In genomic region chr5:150774145-150774544, GRCh38 we compare ENCODE assay signal across 17 cellular contexts. TPM values are rescaled to one million over a fixed set of nuclear protein-coding genes. Genes with fewer than 3 reads are reported as not detected.
DNase-seq lines count a peak whose midpoint lies in the region; ATAC-seq, FAIRE-seq and TF ChIP-seq lines count a peak whose summit lies in the region.
"Had no signal": no experiment of that assay in that cellular context is flagged by ENCODE, and none has a peak within 500 bp of the region (broad histone marks: within the 10 kb centered on the region; RNA-seq: fewer than 3 reads in every experiment).

No MANE protein-coding gene starts in this region.

- TF ChIP-seq RAD21 in K562 (CRISPR knock-in tag; conservative IDR thresholded peaks at IDR 0.05 in 1 of 2, IDR thresholded peaks at IDR 0.05 in 1 of 2), result peak; percentile 17 to 20; a peak in 2 of 4 replicates

- no peaks in the 10 kb centered on the region for H3K27me3 ChIP-seq in K562 (ENCODE audit: control insufficient read depth in 2 of 2, insufficient read depth in 2 of 2, low read length in 2 of 2)
- H3K27me3 ChIP-seq: hepatocyte, sigmoid colon, upper lobe of right lung had no signal

- POLR2A ChIA-PET in K562 (lab: Yijun Ruan, JAX), result interaction anchor here (0.7 to 1.6 kb wide), 5 partner anchors 8 to 74 kb away, joined by 3 to 9 read pairs (median 4); partner anchors contain the start of genes DCTN4 and RBM22

- 0% methylated on average over 1 of the region's 1 CpG for WGBS in K562 (ENCODE audit: insufficient coverage, low coverage, missing lambda C conversion rate)

- CTCF ChIA-PET in K562 (lab: Yijun Ruan, JAX; ENCODE audit: low intra/inter-chr PET ratio), result no interaction called here

- H3K4me2 ChIP-seq in K562 (ENCODE audit: insufficient read depth, low read length), result peak overlapping the region; percentile 35; the same call in 1 of the 2 replicates
- H3K4me2 ChIP-seq: hepatocyte had no signal

- no TSS peak for BruUV-seq in K562 (replicated peaks; lab: Mats Ljungman, UMichigan)

- peak; percentile 61 for ATAC-seq in K562
- ATAC-seq in GM21515 (IDR thresholded peaks at IDR 0.05; ENCODE audit: unreplicated experiment), result no peak
- ATAC-seq: activated CD4-positive, alpha-beta T cell treated with anti-CD3 and anti-CD28 coated beads for 36 hours; GM12878; upper lobe of right lung had no signal

- H3K4me1 ChIP-seq in K562 (replicated peaks in 1 of 2; ENCODE audit: control insufficient read depth in 2 of 2, insufficient read depth in 2 of 2, low read length in 2 of 2), result peaks cover 28 to 40% of the 10 kb centered on the region in 2 experiments

- H3K36me3 ChIP-seq in K562 (ENCODE audit: control insufficient read depth, insufficient read depth, low read length), result no peaks in the 10 kb centered on the region
- H3K36me3 ChIP-seq: sigmoid colon, upper lobe of right lung had no signal

- no peak overlapping the region for H3K4me3 ChIP-seq in K562
- H3K4me3 ChIP-seq: GM12878, hepatocyte, sigmoid colon, upper lobe of right lung had no signal

- intact Hi-C loops in K562 (cut with micrococcal nuclease), result loop anchor here (10.0 kb wide), 1 partner anchor 319 kb away; no protein-coding TSS in a partner anchor

- H3K9me3 ChIP-seq in K562 (replicated peaks; ENCODE audit: control insufficient read depth, insufficient read depth, low read depth, low read length), result no peaks in the 10 kb centered on the region
- H3K9me3 ChIP-seq: Caco-2, sigmoid colon, upper lobe of right lung had no signal

- FAIRE-seq in K562 (lab: Jason Lieb, UNC) (peak; percentile 72), D721Med (lab: Jason Lieb, UNC) (no peak)
- FAIRE-seq: GM12878 had no signal

- peak; percentile 83 for TF ChIP-seq EP300 in K562 (IDR thresholded peaks at IDR 0.05; ENCODE audit: low read length)

- no peaks in the 10 kb centered on the region for H3K9me1 ChIP-seq in K562 (ENCODE audit: control insufficient read depth, insufficient read depth, low read length)

- peak overlapping the region; percentile 5; the same call in 1 of the 3 replicates for H3K27ac ChIP-seq in K562 (ENCODE audit: extremely low read depth, low read depth, low read length)
- H3K27ac ChIP-seq: hepatocyte, sigmoid colon, upper lobe of right lung had no signal

- peak; percentile 90 for DNase-seq in Daoy (ENCODE audit: low read depth)
- peak; percentile 67 for DNase-seq in MV-4-11 (lab: John Stamatoyannopoulos, UW)
- DNase-seq in K562 (ENCODE audit: extremely low read depth in 1 of 4, low spot score in 3 of 4), result peak; percentile 29 to 72 (median 48)
- DNase-seq in kidney tubule cell (ENCODE audit: low spot score), result peak; percentile 88
- DNase-seq in GM20000 (ENCODE audit: low spot score), result no peak
- no peak for DNase-seq in D721Med (ENCODE audit: insufficient read length, low spot score)
- no peak for DNase-seq in HK-2 (ENCODE audit: unreplicated experiment)
- DNase-seq: activated CD4-positive, alpha-beta T cell treated with anti-CD3 and anti-CD28 coated beads for 36 hours; activated effector memory CD4-positive, alpha-beta T cell treated with anti-CD3 and anti-CD28 coated beads, Interleukin-2, amount 50 U/mL, for 16 hours; Caco-2; cortex of kidney; NCI-H187; sigmoid colon; upper lobe of right lung had no signal

- no peak overlapping the region for H2AFZ ChIP-seq in K562 (ENCODE audit: low read depth, low read length)
- H2AFZ ChIP-seq: hepatocyte had no signal

- no peak overlapping the region for H3K9ac ChIP-seq in K562 (ENCODE audit: insufficient read depth in 1 of 2, low read depth in 2 of 2, low read length in 2 of 2)

- TF ChIP-seq CTCF in K562 (IDR thresholded peaks at IDR 0.05 in 2 of 3, conservative IDR thresholded peaks at IDR 0.05 in 1 of 3; ENCODE audit: insufficient read depth in 2 of 3, low read depth in 1 of 3, low read length in 3 of 3) (no peak), GM20000 (IDR thresholded peaks at IDR 0.05; ENCODE audit: extremely low read depth, missing control alignments) (no peak), D721Med (IDR thresholded peaks at IDR 0.05; ENCODE audit: insufficient read depth, missing control alignments) (no peak)

- H4K20me1 ChIP-seq in K562 (replicated peaks; ENCODE audit: control insufficient read depth, insufficient read depth, low read length), result no peaks in the 10 kb centered on the region

- in situ Hi-C loops in K562 (cut with MboI), result no loop called here

- TF ChIP-seq POLR2A in K562 (conservative IDR thresholded peaks at IDR 0.05), result no peak

- H3K79me2 ChIP-seq in K562 (ENCODE audit: control insufficient read depth, insufficient read depth, low read length), result peaks cover 5% of the 10 kb centered on the region; the same call in 1 of the 3 replicates

TF ChIP-seq in K562, 482 proteins besides CTCF, POLR2A, EP300 and RAD21 (continues in another document):
- TF ChIP-seq SMARCA4 (IDR thresholded peaks at IDR 0.05) (peak; percentile 93), GATAD2B (IDR thresholded peaks at IDR 0.05; ENCODE audit: borderline replicate concordance) (peak; percentile 82), FOSL1 (tag; conservative IDR thresholded peaks at IDR 0.05) (peak; percentile 92), PRDM10 (IDR thresholded peaks at IDR 0.05; ENCODE audit: partially characterized antibody) (peak; percentile 62)

RNA-seq across cellular contexts. Expression of gene SMIM3, which starts 4.4 kb away (rescaled TPM):
- total RNA-seq in Daoy (2014; rRNA removed; shearing (Covaris generic)), result 41.9 and 47.1 TPM in 2 replicates
- total RNA-seq in K562 (2011; cell fraction: chromatin; rRNA removed; ENCODE audit: low replicate concordance), result 5.3 and 6.3 TPM in 2 replicates
- total RNA-seq in K562 (2011; cell fraction: nucleolus; rRNA removed), result 3.0 and 4.2 TPM in 2 replicates
- 5.6 and 6.4 TPM in 2 replicates for total RNA-seq in K562 (2011; cell fraction: nucleoplasm; rRNA removed)
- total RNA-seq in K562 (2014; rRNA removed) (13.6 and 20.2 TPM in 2 replicates), K562 (2014; rRNA removed; fragmentation: Illumina TruSeq; extraction: Trizol) (14.6 and 15.8 TPM in 2 replicates), K562 (2015; rRNA removed; fragmentation: Illumina TruSeq; extraction: Trizol) (27.7 and 28.5 TPM in 2 replicates), K562 (2021) (13.0 and 13.7 TPM in 2 replicates)
- polyA plus RNA-seq in K562 (2011; rRNA removed) (13.9 and 29.5 TPM in 2 replicates), K562 (2014; fragmentation: Illumina TruSeq; extraction: Trizol) (18.8 and 19.7 TPM in 2 replicates), K562 (2014; fragmentation: Nextera tagmentation; extraction: Ambion mirVana) (1 to 10 TPM; 4.1 to 6.7 TPM), K562 (2014; rRNA removed) (12.8 and 13.5 TPM in 2 replicates)
- polyA plus RNA-seq in K562 (2011; cell fraction: cytosol; rRNA removed), result 13.9 and 39.1 TPM in 2 replicates
- polyA plus RNA-seq in K562 (2011; cell fraction: nucleus; rRNA removed), result 7.9 and 20.9 TPM in 2 replicates
- 24.7 and 45.6 TPM in 2 replicates for polyA plus RNA-seq in K562 (2012)
- 5.6 and 14.2 TPM in 2 replicates for polyA minus RNA-seq in K562 (2011; rRNA and poly(A)+ RNA removed)
- polyA minus RNA-seq in K562 (2011; cell fraction: cytosol; rRNA and poly(A)+ RNA removed), result 4.0 and 5.6 TPM in 2 replicates
- 2.3 and 5.7 TPM in 2 replicates for polyA minus RNA-seq in K562 (2011; cell fraction: nucleus; rRNA and poly(A)+ RNA removed)

RNA-seq across cellular contexts. Expression of gene DCTN4, which starts 15.3 kb away (rescaled TPM):
- 43.2 and 49.3 TPM in 2 replicates for total RNA-seq in Daoy (2014; rRNA removed; shearing (Covaris generic))
- total RNA-seq in K562 (2011; cell fraction: chromatin; rRNA removed; ENCODE audit: low replicate concordance), result 64.1 and 143 TPM in 2 replicates
- total RNA-seq in K562 (2011; cell fraction: nucleolus; rRNA removed), result 28.9 and 49.2 TPM in 2 replicates
- total RNA-seq in K562 (2011; cell fraction: nucleoplasm; rRNA removed), result 56.8 and 84.8 TPM in 2 replicates
- 34.5 and 35.2 TPM in 2 replicates for total RNA-seq in K562 (2014; rRNA removed)
- 51.0 and 56.8 TPM in 2 replicates for total RNA-seq in K562 (2014; rRNA removed; fragmentation: Illumina TruSeq; extraction: Trizol)
- total RNA-seq in K562 (2015; rRNA removed; fragmentation: Illumina TruSeq; extraction: Trizol), result 45.4 and 49.9 TPM in 2 replicates
- total RNA-seq in K562 (2021), result 57.0 and 64.8 TPM in 2 replicates
- polyA plus RNA-seq in K562 (2011; rRNA removed), result 56.8 and 75.0 TPM in 2 replicates
- polyA plus RNA-seq in K562 (2011; cell fraction: cytosol; rRNA removed), result 30.5 and 54.8 TPM in 2 replicates
- 48.6 and 85.0 TPM in 2 replicates for polyA plus RNA-seq in K562 (2011; cell fraction: nucleus; rRNA removed)
- 40.1 and 49.3 TPM in 2 replicates for polyA plus RNA-seq in K562 (2012)
- 57.0 and 64.9 TPM in 2 replicates for polyA plus RNA-seq in K562 (2014; fragmentation: Illumina TruSeq; extraction: Trizol)
- polyA plus RNA-seq in K562 (2014; fragmentation: Nextera tagmentation; extraction: Ambion mirVana), result 10 to 100 TPM; 20.4 to 29.6 TPM
- 36.5 and 39.1 TPM in 2 replicates for polyA plus RNA-seq in K562 (2014; rRNA removed)
- 78.1 and 119 TPM in 2 replicates for polyA minus RNA-seq in K562 (2011; rRNA and poly(A)+ RNA removed)
- polyA minus RNA-seq in K562 (2011; cell fraction: cytosol; rRNA and poly(A)+ RNA removed), result 39.0 and 51.9 TPM in 2 replicates
- 36.8 and 62.8 TPM in 2 replicates for polyA minus RNA-seq in K562 (2011; cell fraction: nucleus; rRNA and poly(A)+ RNA removed)

Comparison
In these comparisons a context has a peak if more than half of its experiments do, and no peak if none do; other contexts are left out.
1. DNase-seq: peak in Daoy (single experiment), MV-4-11 (single experiment), K562 (4 of 4) and kidney tubule cell (single experiment); none in GM20000 (single experiment), D721Med (single experiment) and HK-2 (single experiment).